20 cellular contexts compared by ENCODE assay signal in genomic region chr22:44020981-44021380, GRCh38. TPM values are rescaled to one million over a fixed set of nuclear protein-coding genes. Genes with fewer than 3 reads are reported as not detected.
DNase-seq lines count a peak whose midpoint lies in the region; FAIRE-seq and TF ChIP-seq lines count a peak whose summit lies in the region.
"Had no signal": no experiment of that assay in that cellular context is flagged by ENCODE, and none has a peak within 500 bp of the region (broad histone marks: within the 10 kb centered on the region; RNA-seq: fewer than 3 reads in every experiment).

No MANE protein-coding gene starts in this region.

- H3K27me3 ChIP-seq in bronchial epithelial cell (ENCODE audit: control insufficient read depth, insufficient read depth, low read length): no peaks in the 10 kb centered on the region
- H3K27me3 ChIP-seq in suprapubic skin: peaks cover 7% of the 10 kb centered on the region

- FAIRE-seq in bronchial epithelial cell (lab: Jason Lieb, UNC): no peak
- FAIRE-seq: H1 had no signal

- H3K27me3 Mint-ChIP-seq in progenitor cell of endocrine pancreas: peaks cover 17% of the 10 kb centered on the region
- H3K27me3 Mint-ChIP-seq: effector memory CD8-positive, alpha-beta T cell had no signal

- H3K36me3 ChIP-seq in bronchial epithelial cell (ENCODE audit: control insufficient read depth, insufficient read depth, low read length): no peaks in the 10 kb centered on the region
- no peaks in the 10 kb centered on the region for H3K36me3 ChIP-seq in suprapubic skin
- H3K36me3 ChIP-seq: BLaER1 treated with 17β-estradiol and CSF1 and Interleukin-3, amounts not matched to agents 10 nM and 100 nM had no signal

- H3K36me3 Mint-ChIP-seq in progenitor cell of endocrine pancreas (ENCODE audit: insufficient read depth): no peaks in the 10 kb centered on the region

- no peaks in the 10 kb centered on the region for H3K9me3 ChIP-seq in suprapubic skin
- H3K9me3 ChIP-seq: BLaER1 treated with 17β-estradiol and CSF1 and Interleukin-3, amounts not matched to agents 10 nM and 100 nM had no signal

- H3K4me1 Mint-ChIP-seq in progenitor cell of endocrine pancreas (ENCODE audit: low read depth): peaks cover 4% of the 10 kb centered on the region

- no peak overlapping the region for H3K27ac ChIP-seq in suprapubic skin
- H3K27ac ChIP-seq: BLaER1 treated with 17β-estradiol and CSF1 and Interleukin-3, amounts not matched to agents 10 nM and 100 nM had no signal

- H3K9me3 Mint-ChIP-seq in progenitor cell of endocrine pancreas (ENCODE audit: low read depth): no peaks in the 10 kb centered on the region
- H3K9me3 Mint-ChIP-seq: activated CD8-positive, alpha-beta T cell treated with anti-CD3 and anti-CD28 coated beads for 36 hours; effector memory CD8-positive, alpha-beta T cell had no signal

- no peak overlapping the region for H3K27ac Mint-ChIP-seq in progenitor cell of endocrine pancreas
- H3K27ac Mint-ChIP-seq: activated CD8-positive, alpha-beta T cell treated with anti-CD3 and anti-CD28 coated beads for 36 hours had no signal

- DNase-seq in EL: peak; percentile 21
- DNase-seq in NB4 (ENCODE audit: low read depth): peak; percentile 22
- peak; percentile 11 for DNase-seq in bronchial epithelial cell (ENCODE audit: low read depth)
- no peak for DNase-seq in progenitor cell of endocrine pancreas (ENCODE audit: low spot score, unreplicated experiment)
- DNase-seq in SIG-M5 (lab: John Stamatoyannopoulos, UW): no peak
- no peak for DNase-seq in suprapubic skin (ENCODE audit: low spot score in 2 of 2)
- DNase-seq in OCI-M1 (lab: John Stamatoyannopoulos, UW): no peak
- DNase-seq: activated CD8-positive, alpha-beta T cell treated with anti-CD3 and anti-CD28 coated beads for 36 hours; activated naive CD4-positive, alpha-beta T cell; DMS79; effector memory CD8-positive, alpha-beta T cell; foreskin melanocyte; mesendoderm; NCI-H82; occipital lobe; SHP77 treated with DMSO at 0.1 percent for 48 hours; stimulated activated naive CD4-positive, alpha-beta T cell treated with Interleukin-2 at 50 U/mL for 16 hours had no signal

- H3K4me1 ChIP-seq in suprapubic skin: peaks cover 27% of the 10 kb centered on the region

- TF ChIP-seq POLR2A in NB4 (IDR thresholded peaks at IDR 0.05; ENCODE audit: extremely low read depth, insufficient read length): no peak
- TF ChIP-seq POLR2A in suprapubic skin (IDR thresholded peaks at IDR 0.05): no peak

- peak overlapping the region; percentile 33 for H3K4me3 Mint-ChIP-seq in progenitor cell of endocrine pancreas (ENCODE audit: low read depth)
- H3K4me3 Mint-ChIP-seq: activated CD8-positive, alpha-beta T cell treated with anti-CD3 and anti-CD28 coated beads for 36 hours; effector memory CD8-positive, alpha-beta T cell had no signal

- TF ChIP-seq EP300 in suprapubic skin (IDR thresholded peaks at IDR 0.05): no peak

- TF ChIP-seq CTCF in NB4 (IDR thresholded peaks at IDR 0.05; ENCODE audit: low read depth, low read length) (no peak), bronchial epithelial cell (IDR thresholded peaks at IDR 0.05; ENCODE audit: insufficient read depth, low read length, severe bottlenecking) (no peak), progenitor cell of endocrine pancreas (IDR thresholded peaks at IDR 0.05; ENCODE audit: unreplicated experiment) (no peak), suprapubic skin (IDR thresholded peaks at IDR 0.05) (no peak)

- H3K4me3 ChIP-seq in NB4 (ENCODE audit: low read depth, low read length) (no peak overlapping the region), bronchial epithelial cell (ENCODE audit: low read depth, low read length) (no peak overlapping the region), suprapubic skin (no peak overlapping the region)
- H3K4me3 ChIP-seq: BLaER1 treated with 17β-estradiol and CSF1 and Interleukin-3, amounts not matched to agents 10 nM and 100 nM; skin epidermis had no signal

- 93% methylated on average over 8 of the region's 8 CpGs for WGBS in suprapubic skin

RNA-seq across cellular contexts. Expression of gene PARVB, which starts 3.1 kb away (rescaled TPM):
- total RNA-seq in bronchial epithelial cell: 3.4 and 6.0 TPM in 2 replicates
- total RNA-seq in progenitor cell of endocrine pancreas: 10.6 and 11.8 TPM in 2 replicates
- 10 to 100 TPM in 3 of 4 donors, 1 to 10 TPM in 1; 9.7 to 17.8 (median 13.3) TPM for total RNA-seq in suprapubic skin

Comparison
In these comparisons a context has a peak if more than half of its experiments do, and no peak if none do; other contexts are left out.
1. DNase-seq: peak in EL (single experiment), NB4 (single experiment) and bronchial epithelial cell (single experiment); none in progenitor cell of endocrine pancreas (single experiment), SIG-M5 (single experiment), suprapubic skin (0 of 2) and OCI-M1 (single experiment).